4 cellular contexts compared by ENCODE assay signal in genomic region chr16:1958143-1958491, GRCh38. TPM values are rescaled to one million over a fixed set of nuclear protein-coding genes. Genes with fewer than 3 reads are reported as not detected.
"Had no signal": no experiment of that assay in that cellular context is flagged by ENCODE, and none has a peak within 500 bp of the region (broad histone marks: within the 10 kb centered on the region; RNA-seq: fewer than 3 reads in every experiment).

No MANE protein-coding gene starts in this region.

RNA-seq across cellular contexts. Expression of gene RPL3L, which starts 3.6 kb away (rescaled TPM):
- total RNA-seq: GM23248, HT-29 had no signal
- polyA plus RNA-seq: GM23248, IgD-negative memory B cell had no signal

RNA-seq across cellular contexts. Expression of gene RNF151, which starts 8.5 kb away (rescaled TPM):
- total RNA-seq: GM23248, H1, HT-29 had no signal
- polyA plus RNA-seq: H1, IgD-negative memory B cell had no signal
